ENCODE assay signal across 11 cellular contexts in the genomic region with DNA sequence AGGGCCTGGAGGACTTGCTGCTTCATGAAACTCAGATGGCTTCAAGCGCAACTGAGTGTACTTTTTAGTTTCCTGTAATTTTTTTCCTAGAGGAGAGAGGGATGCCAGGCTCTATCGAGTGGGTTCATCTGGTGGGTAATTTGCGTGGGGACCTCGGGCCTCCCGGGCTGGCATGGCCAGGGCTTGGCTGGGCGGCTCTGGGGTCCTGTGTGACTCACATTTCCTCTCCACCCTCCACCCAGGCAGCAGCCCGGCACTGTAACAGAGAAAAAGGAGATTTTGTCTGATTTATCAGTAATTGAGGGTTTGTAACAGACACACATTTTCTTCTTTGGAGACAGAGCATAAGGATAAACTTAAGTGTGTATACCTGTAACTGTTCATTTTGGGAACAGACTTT.
DNase-seq lines count a peak whose midpoint lies in the region; ATAC-seq lines count a peak whose summit lies in the region.
"Had no signal": no experiment of that assay in that cellular context is flagged by ENCODE, and none has a peak within 500 bp of the region (broad histone marks: within the 10 kb centered on the region; RNA-seq: fewer than 3 reads in every experiment).

No MANE protein-coding gene starts in this region.

- peak overlapping the region; percentile 36 for H3K27ac Mint-ChIP-seq in activated CD4-positive, alpha-beta T cell treated with anti-CD3 and anti-CD28 coated beads, Interleukin-2, amount 10 ng/mL, durations not matched to agents 7 days and 5 days
- peak overlapping the region; percentile 70 for H3K27ac Mint-ChIP-seq in activated T-helper 1 cell treated with anti-CD3 and anti-CD28 coated beads, Interleukin-12 subunit alpha, Interleukin-12 subunit beta, Interleukin-2, Interleukin-4 antibody, amounts not matched to agents 30 ng/mL and 10 ng/mL and 1 ng/mL, durations not matched to agents 14 hours and 24 hours and 36 hours

- H3K4me3 Mint-ChIP-seq in activated CD4-positive, alpha-beta T cell treated with anti-CD3 and anti-CD28 coated beads, Interleukin-2, amount 10 ng/mL, durations not matched to agents 7 days and 5 days: no peak overlapping the region
- no peak overlapping the region for H3K4me3 Mint-ChIP-seq in activated T-helper 1 cell treated with anti-CD3 and anti-CD28 coated beads, Interleukin-12 subunit alpha, Interleukin-12 subunit beta, Interleukin-2, Interleukin-4 antibody, amounts not matched to agents 30 ng/mL and 10 ng/mL and 1 ng/mL, durations not matched to agents 14 hours and 24 hours and 36 hours

- no peak for DNase-seq in activated CD4-positive, alpha-beta T cell treated with anti-CD3 and anti-CD28 coated beads, Interleukin-2, amount 10 ng/mL, durations not matched to agents 7 days and 5 days
- DNase-seq in activated CD4-positive, alpha-beta T cell treated with anti-CD3 and anti-CD28 coated beads for 1 hour: no peak
- DNase-seq in activated T-helper 1 cell treated with anti-CD3 and anti-CD28 coated beads, Interleukin-12 subunit alpha, Interleukin-12 subunit beta, Interleukin-2, Interleukin-4 antibody, amounts not matched to agents 30 ng/mL and 10 ng/mL and 1 ng/mL, durations not matched to agents 14 hours and 24 hours and 36 hours (ENCODE audit: low spot score): no peak
- DNase-seq in NCI-H1694 (lab: John Stamatoyannopoulos, UW): no peak
- no peak for DNase-seq in glomerular visceral epithelial cell (ENCODE audit: extremely low spot score)
- DNase-seq in epidermal melanocyte (ENCODE audit: insufficient read length, low spot score): no peak
- DNase-seq: activated CD4-positive, alpha-beta T cell treated with anti-CD3 and anti-CD28 coated beads, Interleukin-2, amount 50 U/mL, for 4 hours; NCI-H2081 treated with DMSO at 0.1 percent for 48 hours; tibial artery had no signal

- H3K9me3 Mint-ChIP-seq in activated CD4-positive, alpha-beta T cell treated with anti-CD3 and anti-CD28 coated beads, Interleukin-2, amount 10 ng/mL, durations not matched to agents 7 days and 5 days: no peaks in the 10 kb centered on the region
- H3K9me3 Mint-ChIP-seq in activated T-helper 1 cell treated with anti-CD3 and anti-CD28 coated beads, Interleukin-12 subunit alpha, Interleukin-12 subunit beta, Interleukin-2, Interleukin-4 antibody, amounts not matched to agents 30 ng/mL and 10 ng/mL and 1 ng/mL, durations not matched to agents 14 hours and 24 hours and 36 hours: no peaks in the 10 kb centered on the region

- H3K4me1 ChIP-seq in skeletal muscle tissue (ENCODE audit: control insufficient read depth in 3 of 3, insufficient read depth in 3 of 3, low read length in 3 of 3): peaks cover 6 to 29% (median 27%) of the 10 kb centered on the region in 3 donors

- H3K4me1 Mint-ChIP-seq in activated CD4-positive, alpha-beta T cell treated with anti-CD3 and anti-CD28 coated beads, Interleukin-2, amount 10 ng/mL, durations not matched to agents 7 days and 5 days: peaks cover 5% of the 10 kb centered on the region
- no peaks in the 10 kb centered on the region for H3K4me1 Mint-ChIP-seq in activated T-helper 1 cell treated with anti-CD3 and anti-CD28 coated beads, Interleukin-12 subunit alpha, Interleukin-12 subunit beta, Interleukin-2, Interleukin-4 antibody, amounts not matched to agents 30 ng/mL and 10 ng/mL and 1 ng/mL, durations not matched to agents 14 hours and 24 hours and 36 hours (ENCODE audit: low read depth)

- H3K9me3 ChIP-seq in skeletal muscle tissue (ENCODE audit: control insufficient read depth in 3 of 3, low read length in 3 of 3): no peaks in the 10 kb centered on the region
- H3K9me3 ChIP-seq: tibial artery had no signal

- no peak overlapping the region for H3K4me3 ChIP-seq in skeletal muscle tissue (ENCODE audit: low read length in 3 of 3)
- H3K4me3 ChIP-seq: tibial artery had no signal

- peaks cover 5% of the 10 kb centered on the region for H3K36me3 Mint-ChIP-seq in activated CD4-positive, alpha-beta T cell treated with anti-CD3 and anti-CD28 coated beads, Interleukin-2, amount 10 ng/mL, durations not matched to agents 7 days and 5 days (ENCODE audit: low read depth)
- peaks cover 13% of the 10 kb centered on the region for H3K36me3 Mint-ChIP-seq in activated T-helper 1 cell treated with anti-CD3 and anti-CD28 coated beads, Interleukin-12 subunit alpha, Interleukin-12 subunit beta, Interleukin-2, Interleukin-4 antibody, amounts not matched to agents 30 ng/mL and 10 ng/mL and 1 ng/mL, durations not matched to agents 14 hours and 24 hours and 36 hours (ENCODE audit: low read depth)

- intact Hi-C loops in activated T-helper 1 cell treated with anti-CD3 and anti-CD28 coated beads, Interleukin-12 subunit alpha, Interleukin-12 subunit beta, Interleukin-2, Interleukin-4 antibody, amounts not matched to agents 30 ng/mL and 10 ng/mL and 1 ng/mL, durations not matched to agents 14 hours and 24 hours and 36 hours (cut with micrococcal nuclease): no loop called here

- H3K27me3 Mint-ChIP-seq in activated CD4-positive, alpha-beta T cell treated with anti-CD3 and anti-CD28 coated beads, Interleukin-2, amount 10 ng/mL, durations not matched to agents 7 days and 5 days: no peaks in the 10 kb centered on the region
- H3K27me3 Mint-ChIP-seq in activated T-helper 1 cell treated with anti-CD3 and anti-CD28 coated beads, Interleukin-12 subunit alpha, Interleukin-12 subunit beta, Interleukin-2, Interleukin-4 antibody, amounts not matched to agents 30 ng/mL and 10 ng/mL and 1 ng/mL, durations not matched to agents 14 hours and 24 hours and 36 hours (ENCODE audit: insufficient read depth): no peaks in the 10 kb centered on the region

- peak; percentile 9 for ATAC-seq in HG02981 (IDR thresholded peaks at IDR 0.05; ENCODE audit: unreplicated experiment)

- H3K27ac ChIP-seq in skeletal muscle tissue (ENCODE audit: low read depth, low read length): peak overlapping the region; percentile 62
- H3K27ac ChIP-seq: tibial artery had no signal

- H3K27me3 ChIP-seq in skeletal muscle tissue (ENCODE audit: control insufficient read depth in 3 of 3, insufficient read depth in 3 of 3, low read length in 3 of 3): no peaks in the 10 kb centered on the region
- H3K27me3 ChIP-seq: tibial artery had no signal

- POLR2A ChIA-PET in activated CD4-positive, alpha-beta T cell treated with anti-CD3 and anti-CD28 coated beads, Interleukin-2, amount 10 ng/mL, durations not matched to agents 7 days and 5 days (lab: Charles Lee): no interaction called here

- CTCF ChIA-PET in activated CD4-positive, alpha-beta T cell treated with anti-CD3 and anti-CD28 coated beads, Interleukin-2, amount 10 ng/mL, durations not matched to agents 7 days and 5 days (lab: Charles Lee): no interaction called here

- no peak overlapping the region for H3K9ac ChIP-seq in skeletal muscle tissue (ENCODE audit: low read depth in 1 of 3, low read length in 3 of 3)

- peaks cover 15 to 24% (median 19%) of the 10 kb centered on the region in 3 donors for H3K36me3 ChIP-seq in skeletal muscle tissue (ENCODE audit: control insufficient read depth in 3 of 3, insufficient read depth in 3 of 3, low read length in 3 of 3)
